ENCODE assay signal across 11 cellular contexts in the genomic region with DNA sequence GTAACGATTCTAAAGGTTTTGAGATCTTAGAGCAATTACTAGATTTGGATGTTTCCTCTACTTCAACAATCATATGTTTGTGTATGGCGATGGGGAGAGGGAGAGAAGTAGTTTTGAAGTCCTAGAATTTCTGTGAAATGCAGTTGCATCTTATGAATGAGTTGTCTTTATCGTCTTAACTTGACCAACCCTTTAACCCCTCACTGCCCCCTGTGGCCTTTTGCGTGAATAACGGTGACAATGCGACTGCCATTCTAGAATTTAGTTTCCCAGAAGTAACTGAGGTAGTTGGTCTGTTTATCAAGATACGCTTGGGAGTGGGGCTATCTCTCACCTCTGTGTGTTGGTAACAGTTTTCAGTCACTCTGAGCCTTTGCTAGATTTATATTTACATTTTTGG.
A peak's percentile ranks its signal among the peaks of the same experiment; 100 is the strongest.
DNase-seq lines count a peak whose midpoint lies in the region; ATAC-seq, FAIRE-seq and TF ChIP-seq lines count a peak whose summit lies in the region.
"Had no signal": no experiment of that assay in that cellular context is flagged by ENCODE, and none has a peak within 500 bp of the region (broad histone marks: within the 10 kb centered on the region; RNA-seq: fewer than 3 reads in every experiment).

No MANE protein-coding gene starts in this region.

- POLR2A ChIA-PET in H1 (lab: Charles Lee; ENCODE audit: partially characterized antibody): no interaction called here

- no peak overlapping the region for H2BK20ac ChIP-seq in H1 (ENCODE audit: low read length)

- H4K5ac ChIP-seq in H1 (ENCODE audit: insufficient read length, low read depth, low read length): no peak overlapping the region

- H3K27ac ChIP-seq in H1 (ENCODE audit: low read depth, low read length): no peak overlapping the region
- H3K27ac ChIP-seq: cardiac muscle cell had no signal

- no peaks in the 10 kb centered on the region for H3F3A ChIP-seq in Loucy (ENCODE audit: low read depth)

- no peak overlapping the region for H3K9ac ChIP-seq in Loucy (ENCODE audit: low read depth, low read length, poor library complexity, severe bottlenecking)
- H3K9ac ChIP-seq in H1 (replicated peaks in 1 of 4; ENCODE audit: extremely low read depth in 1 of 4, low read depth in 3 of 4, low read length in 3 of 4): no peak overlapping the region

- no peaks in the 10 kb centered on the region for H3K79me2 ChIP-seq in Loucy (ENCODE audit: insufficient read depth, low read length)
- H3K79me2 ChIP-seq in H1 (ENCODE audit: control insufficient read depth in 1 of 2, insufficient read depth in 2 of 2, low read length in 2 of 2): no peaks in the 10 kb centered on the region

- H3K14ac ChIP-seq in H1 (ENCODE audit: insufficient read length): no peak overlapping the region

- H3K18ac ChIP-seq in H1 (ENCODE audit: extremely low read depth, low read length): no peak overlapping the region

- no peak overlapping the region for H3K27ac Mint-ChIP-seq in chondrocyte (ENCODE audit: unreplicated experiment)
- H3K27ac Mint-ChIP-seq: T-cell had no signal

- no peak overlapping the region for H3K56ac ChIP-seq in H1 (replicated peaks; ENCODE audit: insufficient read length, low read depth, low read length)

- no peak for ATAC-seq in Right ventricle myocardium inferior
- ATAC-seq: T-cell had no signal

- no peaks in the 10 kb centered on the region for H3K27me3 Mint-ChIP-seq in chondrocyte (ENCODE audit: low read depth)
- H3K27me3 Mint-ChIP-seq: T-cell had no signal

- 67% methylated on average over 7 of the region's 7 CpGs; no CpG with 5 or more reads in 1 of the 2 experiments for WGBS in H1 (ENCODE audit: extremely low coverage in 1 of 2, insufficient coverage in 1 of 2, insufficient read length in 1 of 2, insufficient replicate concordance in 2 of 2, low coverage in 1 of 2, low lambda C conversion rate in 2 of 2, missing lambda C conversion rate in 1 of 2), 2 experiments

- no peaks in the 10 kb centered on the region for H3K9me3 Mint-ChIP-seq in chondrocyte (ENCODE audit: low read depth)
- H3K9me3 Mint-ChIP-seq: T-cell had no signal

- TF ChIP-seq EP300 in H1 (IDR thresholded peaks at IDR 0.05; ENCODE audit: borderline replicate concordance in 1 of 2, low read depth in 2 of 2, low read length in 2 of 2): no peak

- H2AK5ac ChIP-seq in H1 (ENCODE audit: low read depth, low read length): no peak overlapping the region

- TF ChIP-seq POLR2A in H1 (IDR thresholded peaks at IDR 0.05; ENCODE audit: control extremely low read depth in 1 of 2, low read depth in 2 of 2, low read length in 2 of 2): no peak

- H3K9me3 ChIP-seq in Loucy (ENCODE audit: insufficient read depth, low read depth, low read length) (no peaks in the 10 kb centered on the region), H1 (ENCODE audit: insufficient read depth in 2 of 2, low read depth in 1 of 2, low read length in 1 of 2) (no peaks in the 10 kb centered on the region)

- no peak overlapping the region for H2BK5ac ChIP-seq in H1 (ENCODE audit: low read depth, low read length)

- no peaks in the 10 kb centered on the region for H3K36me3 Mint-ChIP-seq in chondrocyte (ENCODE audit: low read depth)
- H3K36me3 Mint-ChIP-seq: T-cell had no signal

- H3K4me2 ChIP-seq in Loucy (ENCODE audit: low read depth, low read length, poor library complexity, severe bottlenecking) (no peak overlapping the region), H1 (ENCODE audit: insufficient read depth in 1 of 2, low read depth in 2 of 2, low read length in 2 of 2) (no peak overlapping the region)

- H3K4me1 Mint-ChIP-seq in chondrocyte (ENCODE audit: low read depth): peaks cover 7% of the 10 kb centered on the region
- H3K4me1 Mint-ChIP-seq: T-cell had no signal

- no peak overlapping the region for H4K8ac ChIP-seq in H1 (ENCODE audit: extremely low read depth, insufficient read depth, low read length)

- H3K27me3 ChIP-seq in Loucy (ENCODE audit: insufficient read depth, low read length, poor library complexity, severe bottlenecking) (no peaks in the 10 kb centered on the region), H1 (replicated peaks in 1 of 4; ENCODE audit: control insufficient read depth in 3 of 4, extremely low read depth in 1 of 4, insufficient read depth in 3 of 4, low read length in 3 of 4) (peaks cover 0 to 1% (median 0%) of the 10 kb centered on the region in 4 experiments; a peak in 1 of 7 replicates)
- H3K27me3 ChIP-seq: cardiac muscle cell had no signal

- TF ChIP-seq RAD21 in H1 (IDR thresholded peaks at IDR 0.05 in 1 of 2, conservative IDR thresholded peaks at IDR 0.05 in 1 of 2; ENCODE audit: low read depth in 2 of 2, low read length in 2 of 2): peak in 1 of 2 experiments; percentile 39; a peak in 2 of 4 replicates

- no peak overlapping the region for H2BK15ac ChIP-seq in H1 (ENCODE audit: low read length)

- peak; percentile 27 for DNase-seq in ELF-1 (ENCODE audit: low read depth, low spot score)
- DNase-seq in GM19239 (ENCODE audit: insufficient read length, low spot score): no peak
- DNase-seq in H1 (ENCODE audit: low read depth in 1 of 2, low spot score in 2 of 2): peak in 1 of 2 experiments; percentile 55
- no peak for DNase-seq in glomerular visceral epithelial cell (ENCODE audit: extremely low spot score)
- DNase-seq in Right ventricle myocardium inferior (ENCODE audit: missing footprints): no peak
- DNase-seq in chondrocyte (ENCODE audit: low spot score): no peak
- no peak for DNase-seq in NCI-H187 treated with DMSO at 0.1 percent for 48 hours (lab: John Stamatoyannopoulos, UW)
- DNase-seq: EL, T-cell had no signal

- no peak overlapping the region for H4K91ac ChIP-seq in H1 (replicated peaks; ENCODE audit: insufficient read length, low read length)

- H3K23ac ChIP-seq in H1 (ENCODE audit: insufficient read length): no peak overlapping the region

- no peaks in the 10 kb centered on the region for H3K4me1 ChIP-seq in Loucy (ENCODE audit: insufficient read depth, low read length, poor library complexity, severe bottlenecking)
- no peaks in the 10 kb centered on the region for H3K4me1 ChIP-seq in H1 (replicated peaks in 1 of 4; ENCODE audit: control insufficient read depth in 3 of 4, insufficient read depth in 4 of 4, low read length in 3 of 4)

- FAIRE-seq in GM19239 (lab: Jason Lieb, UNC) (peak; percentile 39), H1 (lab: Jason Lieb, UNC) (no peak)

- H2AFZ ChIP-seq in Loucy (ENCODE audit: low read length): no peak overlapping the region
- no peak overlapping the region for H2AFZ ChIP-seq in H1 (ENCODE audit: low read length)

- H3K4me3 ChIP-seq in Loucy (ENCODE audit: low read length, poor library complexity, severe bottlenecking) (no peak overlapping the region), H1 (ENCODE audit: extremely low read depth in 1 of 4, insufficient read depth in 2 of 4, low read depth in 3 of 4, low read length in 4 of 4) (no peak overlapping the region)
- H3K4me3 ChIP-seq: cardiac muscle cell had no signal

- no peaks in the 10 kb centered on the region for H3K9me2 ChIP-seq in Loucy (replicated peaks; ENCODE audit: low read depth, low read length)

- CTCF ChIA-PET in H1 (lab: Charles Lee; ENCODE audit: partially characterized antibody): interaction anchor here (1.2 to 1.5 kb wide), 5 partner anchors 10 to 402 kb away, joined by 3 to 5 read pairs (median 3); no protein-coding TSS in a partner anchor

- no peaks in the 10 kb centered on the region for H3K79me1 ChIP-seq in H1 (ENCODE audit: low read depth, low read length)

- peak; percentile 66 for TF ChIP-seq CTCF in Loucy (conservative IDR thresholded peaks at IDR 0.05; ENCODE audit: low read length)
- peak; percentile 18 to 64 (median 34); a peak in 3 of 4 replicates for TF ChIP-seq CTCF in H1 (IDR thresholded peaks at IDR 0.05; ENCODE audit: control extremely low read depth in 1 of 3, insufficient read depth in 1 of 3, low read depth in 1 of 3, low read length in 3 of 3)
- TF ChIP-seq CTCF in chondrocyte (IDR thresholded peaks at IDR 0.05): no peak

- H3K4ac ChIP-seq in H1 (replicated peaks; ENCODE audit: insufficient read length, low read depth, low read length): no peak overlapping the region

- H4K20me1 ChIP-seq in Loucy (ENCODE audit: insufficient read depth, low read length, poor library complexity, severe bottlenecking): no peaks in the 10 kb centered on the region
- no peaks in the 10 kb centered on the region for H4K20me1 ChIP-seq in H1 (replicated peaks in 1 of 2; ENCODE audit: control insufficient read depth in 1 of 2, insufficient read depth in 2 of 2, low read length in 2 of 2)

- no peak overlapping the region for H2BK120ac ChIP-seq in H1 (replicated peaks; ENCODE audit: low read depth, low read length)

- H3K23me2 ChIP-seq in H1 (ENCODE audit: low read depth, low read length): no peaks in the 10 kb centered on the region; the same call in 1 of the 2 replicates

- no peak overlapping the region for H3K4me3 Mint-ChIP-seq in chondrocyte (ENCODE audit: unreplicated experiment)
- H3K4me3 Mint-ChIP-seq: T-cell had no signal

- intact Hi-C loops in Right ventricle myocardium inferior (cut with DNase I): no loop called here

- H3K36me3 ChIP-seq in Loucy (ENCODE audit: insufficient read depth, low read length): no peaks in the 10 kb centered on the region
- no peaks in the 10 kb centered on the region for H3K36me3 ChIP-seq in H1 (ENCODE audit: control insufficient read depth in 2 of 4, insufficient read depth in 4 of 4, low read length in 3 of 4)
- H3K36me3 ChIP-seq: cardiac muscle cell had no signal

- H2BK12ac ChIP-seq in H1 (ENCODE audit: low read depth, low read length): no peak overlapping the region

TF ChIP-seq in H1, 55 proteins besides CTCF, POLR2A, EP300 and RAD21:
- TF ChIP-seq ASH2L (IDR thresholded peaks at IDR 0.05; ENCODE audit: low read length): no peak
- no peak for TF ChIP-seq ATF3 (IDR thresholded peaks at IDR 0.05; ENCODE audit: insufficient read depth, low read depth, low read length)
- TF ChIP-seq EZH2 (IDR thresholded peaks at IDR 0.05; ENCODE audit: low read depth, low read length, severe bottlenecking): no peak
- TF ChIP-seq KDM5A (IDR thresholded peaks at IDR 0.05; ENCODE audit: low read length): no peak
- TF ChIP-seq POLR2AphosphoS5 (IDR thresholded peaks at IDR 0.05; ENCODE audit: low read depth, low read length): no peak
- no peak for TF ChIP-seq SAP30 (IDR thresholded peaks at IDR 0.05; ENCODE audit: insufficient read depth, insufficient replicate concordance, low read length)
- TF ChIP-seq CREB1 (IDR thresholded peaks at IDR 0.05): no peak
